8 cellular contexts compared by ENCODE assay signal in genomic region chr2:29923110-29923721, GRCh38. TPM values are rescaled to one million over a fixed set of nuclear protein-coding genes. Genes with fewer than 3 reads are reported as not detected.
DNase-seq lines count a peak whose midpoint lies in the region; ATAC-seq and TF ChIP-seq lines count a peak whose summit lies in the region.

No MANE protein-coding gene starts in this region.

- CTCF ChIA-PET in AG04450 (lab: Charles Lee), result interaction anchor here (0.5 to 2.0 kb wide), 33 partner anchors 10 to 1088 kb away, joined by 3 to 16 read pairs (median 3); no protein-coding TSS in a partner anchor

- in situ Hi-C loops in astrocyte of the spinal cord (cut with HindIII; ENCODE audit: low sequenced_read_pairs), result no loop called here

- peaks cover 37% of the 10 kb centered on the region for H3K27me3 ChIP-seq in AG04450 (ENCODE audit: control insufficient read depth, insufficient read depth, low read length)

- H3K4me3 ChIP-seq in AG04450 (ENCODE audit: low read depth, low read length) (no peak overlapping the region), NB4 (ENCODE audit: low read depth, low read length) (no peak overlapping the region), astrocyte of the spinal cord (ENCODE audit: low read depth, low read length) (no peak overlapping the region)

- H3K9me3 ChIP-seq in AG04450 (ENCODE audit: control insufficient read depth, insufficient read depth, low read length), result peaks cover 8% of the 10 kb centered on the region; the same call in 1 of the 2 replicates

- ATAC-seq in SK-N-SH treated with all-trans-retinoic acid at 6 μM for 48 hours (peak; percentile 48), HG02970 (IDR thresholded peaks at IDR 0.05; ENCODE audit: low FRiP score, unreplicated experiment) (no peak)

- H3K27ac ChIP-seq in AG04450 (ENCODE audit: low read depth, low read length), result no peak overlapping the region

- TF ChIP-seq CTCF in AG04450 (IDR thresholded peaks at IDR 0.05; ENCODE audit: low read depth, low read length), result peak; percentile 91
- TF ChIP-seq CTCF in GM12874 (IDR thresholded peaks at IDR 0.05; ENCODE audit: insufficient read depth, low read depth, low read length), result peak; percentile 82
- TF ChIP-seq CTCF in NB4 (IDR thresholded peaks at IDR 0.05; ENCODE audit: low read depth, low read length), result peak; percentile 92
- peak; percentile 95 for TF ChIP-seq CTCF in astrocyte of the spinal cord (IDR thresholded peaks at IDR 0.05; ENCODE audit: low read depth, low read length)

- POLR2A ChIA-PET in AG04450 (lab: Yijun Ruan, JAX), result no interaction called here

- TF ChIP-seq POLR2A in NB4 (IDR thresholded peaks at IDR 0.05; ENCODE audit: extremely low read depth, insufficient read length), result no peak

- DNase-seq in AG04450 (ENCODE audit: low read depth, low spot score), result peak; percentile 8
- peak; percentile 67 for DNase-seq in NB4 (ENCODE audit: low read depth)
- DNase-seq in astrocyte of the spinal cord (ENCODE audit: low read depth, low spot score), result peak; percentile 56
- DNase-seq in iPS-NIHi7 (ENCODE audit: extremely low spot score), result peak; percentile 65
- DNase-seq in stimulated activated CD4-positive, alpha-beta T cell treated with anti-CD3 and anti-CD28 coated beads, Interleukin-15, amount 100 ng/mL, for 48 hours (ENCODE audit: low read depth in 2 of 2), result peak; percentile 17 to 19

TF ChIP-seq in SK-N-SH treated with all-trans-retinoic acid at 6 μM for 48 hours, 23 proteins besides CTCF, POLR2A, EP300 and RAD21:
- TF ChIP-seq CREB5 (CRISPR knock-in tag; IDR thresholded peaks at IDR 0.05; ENCODE audit: low read depth), result no peak
- TF ChIP-seq SNAI2 (CRISPR knock-in tag; IDR thresholded peaks at IDR 0.05), result 0 out of 2 replicates have a peak, but pooled peaks have one; percentile 19
- TF ChIP-seq OSR1 (CRISPR knock-in tag; IDR thresholded peaks at IDR 0.05), result no peak

RNA-seq across cellular contexts. Expression of gene ALK, which starts 1.8 kb away (rescaled TPM):
- not detected in 2 replicates for polyA plus RNA-seq in AG04450 (2011; rRNA removed)
- not detected in 2 replicates for polyA minus RNA-seq in AG04450 (2011; rRNA and poly(A)+ RNA removed)

Comparison
In these comparisons a context has a peak if more than half of its experiments do, and no peak if none do; other contexts are left out.
1. DNase-seq: peak in every context shown above with its lines; median percentile 67 in NB4; 65 in iPS-NIHi7; 56 in astrocyte of the spinal cord; 18 in stimulated activated CD4-positive, alpha-beta T cell treated with anti-CD3 and anti-CD28 coated beads, Interleukin-15, amount 100 ng/mL, for 48 hours; 8 in AG04450.